ENCODE assay signal across 8 cellular contexts in the genomic region with DNA sequence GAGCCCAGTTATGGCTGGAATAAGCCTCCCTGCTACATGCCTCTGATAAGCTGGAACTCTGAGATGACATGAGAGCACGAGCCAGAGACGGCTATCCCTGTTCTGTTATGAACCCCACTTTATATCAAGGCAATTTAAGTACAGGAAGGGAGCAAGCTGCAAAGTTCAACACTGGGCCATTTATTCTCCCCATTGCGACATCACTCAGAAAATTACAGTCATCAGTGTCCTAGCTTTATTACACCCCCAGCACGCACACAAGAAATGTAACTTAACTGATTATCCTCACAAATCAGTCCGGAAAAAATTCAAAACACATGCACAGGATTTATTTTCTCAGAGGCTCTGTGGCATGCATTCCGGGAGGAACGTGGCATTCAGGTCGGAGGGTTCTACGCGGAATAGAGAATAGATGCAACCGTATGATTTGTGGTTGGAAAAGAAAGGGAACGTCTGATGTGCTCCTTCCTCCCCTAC.
DNase-seq lines count a peak whose midpoint lies in the region; ATAC-seq and TF ChIP-seq lines count a peak whose summit lies in the region.

No MANE protein-coding gene starts in this region.

- H4K20me1 ChIP-seq in PC-3 (ENCODE audit: low read length): peaks cover 11% of the 10 kb centered on the region

- no peak overlapping the region for H3K27ac ChIP-seq in PC-3 (ENCODE audit: low read length)

- ATAC-seq in activated CD8-positive, alpha-beta T cell treated with anti-CD3 and anti-CD28 coated beads, Interleukin-2, amount 10 ng/mL, durations not matched to agents 7 days and 5 days: no peak
- ATAC-seq in stimulated activated naive CD8-positive, alpha-beta T cell treated with anti-CD3 and anti-CD28 coated beads, Interleukin-15, amount 100 ng/mL, for 72 hours: no peak
- no peak for ATAC-seq in HG03095 (IDR thresholded peaks at IDR 0.05; ENCODE audit: unreplicated experiment)
- ATAC-seq in GM21367 (IDR thresholded peaks at IDR 0.05; ENCODE audit: unreplicated experiment): no peak
- ATAC-seq in PC-3: no peak

- H3K27me3 Mint-ChIP-seq in activated CD8-positive, alpha-beta T cell treated with anti-CD3 and anti-CD28 coated beads, Interleukin-2, amount 10 ng/mL, durations not matched to agents 7 days and 5 days (ENCODE audit: low read depth): no peaks in the 10 kb centered on the region
- H3K27me3 Mint-ChIP-seq in stimulated activated naive CD8-positive, alpha-beta T cell treated with anti-CD3 and anti-CD28 coated beads, Interleukin-15, amount 100 ng/mL, for 72 hours: no peaks in the 10 kb centered on the region

- POLR2A ChIA-PET in activated CD8-positive, alpha-beta T cell treated with anti-CD3 and anti-CD28 coated beads, Interleukin-2, amount 10 ng/mL, durations not matched to agents 7 days and 5 days (lab: Charles Lee): interaction anchor here (1.0 kb wide), 1 partner anchor 463 kb away, joined by 3 read pairs; no protein-coding TSS in a partner anchor
- POLR2A ChIA-PET in PC-3 (lab: Charles Lee; ENCODE audit: unreplicated experiment): no interaction called here

- no peak overlapping the region for H2AFZ ChIP-seq in PC-3 (ENCODE audit: low read length)

- H3F3A ChIP-seq in PC-3 (ENCODE audit: low read length, unreplicated experiment): no peaks in the 10 kb centered on the region

- peaks cover 7% of the 10 kb centered on the region; the same call in 1 of the 2 replicates for H3K4me1 ChIP-seq in PC-3 (ENCODE audit: insufficient read depth, low read length)

- peaks cover 16% of the 10 kb centered on the region for H3K36me3 Mint-ChIP-seq in activated CD8-positive, alpha-beta T cell treated with anti-CD3 and anti-CD28 coated beads, Interleukin-2, amount 10 ng/mL, durations not matched to agents 7 days and 5 days (ENCODE audit: low read depth)

- H3K4me2 ChIP-seq in PC-3 (ENCODE audit: low read length): no peak overlapping the region

- H3K4me3 ChIP-seq in PC-3 (ENCODE audit: low read length): no peak overlapping the region

- peaks cover 44% of the 10 kb centered on the region for H3K4me1 Mint-ChIP-seq in activated CD8-positive, alpha-beta T cell treated with anti-CD3 and anti-CD28 coated beads, Interleukin-2, amount 10 ng/mL, durations not matched to agents 7 days and 5 days (ENCODE audit: low read depth)
- H3K4me1 Mint-ChIP-seq in stimulated activated naive CD8-positive, alpha-beta T cell treated with anti-CD3 and anti-CD28 coated beads, Interleukin-15, amount 100 ng/mL, for 72 hours: peaks cover 54% of the 10 kb centered on the region

- no peak overlapping the region for H3K9ac ChIP-seq in PC-3 (ENCODE audit: low read length)

- intact Hi-C loops in PC-3 (cut with micrococcal nuclease): loop anchor here (10.0 kb wide), 1 partner anchor 117 kb away; no protein-coding TSS in a partner anchor

- H3K27ac Mint-ChIP-seq in activated CD8-positive, alpha-beta T cell treated with anti-CD3 and anti-CD28 coated beads, Interleukin-2, amount 10 ng/mL, durations not matched to agents 7 days and 5 days: peak overlapping the region; percentile 83
- H3K27ac Mint-ChIP-seq in stimulated activated naive CD8-positive, alpha-beta T cell treated with anti-CD3 and anti-CD28 coated beads, Interleukin-15, amount 100 ng/mL, for 72 hours: peak overlapping the region; percentile 80 to 94

- peak overlapping the region; percentile 79 for H3K4me3 Mint-ChIP-seq in activated CD8-positive, alpha-beta T cell treated with anti-CD3 and anti-CD28 coated beads, Interleukin-2, amount 10 ng/mL, durations not matched to agents 7 days and 5 days
- peak overlapping the region; percentile 88 to 89 for H3K4me3 Mint-ChIP-seq in stimulated activated naive CD8-positive, alpha-beta T cell treated with anti-CD3 and anti-CD28 coated beads, Interleukin-15, amount 100 ng/mL, for 72 hours

- no peaks in the 10 kb centered on the region for H3K27me3 ChIP-seq in PC-3 (ENCODE audit: low read length)

- peak; percentile 1 for DNase-seq in activated T-cell treated with anti-CD3 and anti-CD28 coated beads for 24 hours (ENCODE audit: low read depth)
- DNase-seq in activated T-cell treated with anti-CD3 and anti-CD28 coated beads, Interleukin-2, amount 50 U/mL, for 1 hour: no peak
- DNase-seq in activated CD8-positive, alpha-beta T cell treated with anti-CD3 and anti-CD28 coated beads, Interleukin-2, amount 10 ng/mL, durations not matched to agents 7 days and 5 days: no peak
- peak; percentile 47 to 68 for DNase-seq in hippocampal formation (lab: John Stamatoyannopoulos, UW)
- DNase-seq in stimulated activated naive CD8-positive, alpha-beta T cell treated with anti-CD3 and anti-CD28 coated beads, Interleukin-15, amount 100 ng/mL, for 72 hours: peak in 1 of 2 donors; percentile 18
- DNase-seq in PC-3: no peak

- H3K9me2 ChIP-seq in PC-3 (replicated peaks; ENCODE audit: low read length): no peaks in the 10 kb centered on the region

- H3K36me3 ChIP-seq in PC-3 (ENCODE audit: low read depth, low read length): peaks cover 12% of the 10 kb centered on the region

- H3K9me3 Mint-ChIP-seq in activated CD8-positive, alpha-beta T cell treated with anti-CD3 and anti-CD28 coated beads, Interleukin-2, amount 10 ng/mL, durations not matched to agents 7 days and 5 days (ENCODE audit: insufficient read depth): no peaks in the 10 kb centered on the region
- H3K9me3 Mint-ChIP-seq in stimulated activated naive CD8-positive, alpha-beta T cell treated with anti-CD3 and anti-CD28 coated beads, Interleukin-15, amount 100 ng/mL, for 72 hours: no peaks in the 10 kb centered on the region

- peaks cover 18% of the 10 kb centered on the region for H3K79me2 ChIP-seq in PC-3 (ENCODE audit: low read length)

- TF ChIP-seq CTCF in PC-3 (conservative IDR thresholded peaks at IDR 0.05; ENCODE audit: low read depth, low read length): no peak

- BruUV-seq in PC-3 (replicated peaks; lab: Mats Ljungman, UMichigan): no TSS peak

- H3K9me3 ChIP-seq in PC-3 (ENCODE audit: low read length): no peaks in the 10 kb centered on the region

- CTCF ChIA-PET in activated CD8-positive, alpha-beta T cell treated with anti-CD3 and anti-CD28 coated beads, Interleukin-2, amount 10 ng/mL, durations not matched to agents 7 days and 5 days (lab: Charles Lee): interaction anchor here (0.7 to 6.4 kb wide), 25 partner anchors 13 to 763 kb away, joined by 3 to 60 read pairs (median 4); no protein-coding TSS in a partner anchor
- CTCF ChIA-PET in PC-3 (lab: Charles Lee): no interaction called here

Comparison
In these comparisons a context has a peak if more than half of its experiments do, and no peak if none do; other contexts are left out.
1. DNase-seq: peak in activated T-cell treated with anti-CD3 and anti-CD28 coated beads for 24 hours (single experiment) and hippocampal formation (2 of 2); none in activated T-cell treated with anti-CD3 and anti-CD28 coated beads, Interleukin-2, amount 50 U/mL, for 1 hour (single experiment), activated CD8-positive, alpha-beta T cell treated with anti-CD3 and anti-CD28 coated beads, Interleukin-2, amount 10 ng/mL, durations not matched to agents 7 days and 5 days (single experiment) and PC-3 (single experiment).